ENCODE assay signal across 1 cellular context in genomic region chr2:234291765-234292204, GRCh38.
TF ChIP-seq lines count a peak whose summit lies in the region.

No MANE protein-coding gene starts in this region.

TF ChIP-seq in HepG2, 621 proteins besides CTCF, POLR2A, EP300 and RAD21 (continued from another document):
- TF ChIP-seq ZNF275 (CRISPR knock-in tag; IDR thresholded peaks at IDR 0.05; ENCODE audit: borderline replicate concordance) (no peak), JUN (CRISPR knock-in tag; IDR thresholded peaks at IDR 0.05) (no peak), BHLHE40 (IDR thresholded peaks at IDR 0.05; ENCODE audit: low read length) (peak; percentile 64), NFE2 (CRISPR knock-in tag; IDR thresholded peaks at IDR 0.05) (no peak), ZKSCAN1 (IDR thresholded peaks at IDR 0.05; ENCODE audit: low read length) (no peak), CCAR2 (optimal IDR thresholded peaks at IDR 0.05; ENCODE audit: low read depth, low read length) (no peak), GABPA (IDR thresholded peaks at IDR 0.05; ENCODE audit: low read depth, low read length) (no peak), GABPA (CRISPR knock-in tag; IDR thresholded peaks at IDR 0.05; ENCODE audit: low read depth) (no peak), ZNF839 (CRISPR knock-in tag; IDR thresholded peaks at IDR 0.05; ENCODE audit: borderline replicate concordance) (no peak), NR2F1 (CRISPR knock-in tag; IDR thresholded peaks at IDR 0.05) (no peak), MAFF (IDR thresholded peaks at IDR 0.05; ENCODE audit: low read depth, low read length) (no peak), ZSCAN22 (CRISPR knock-in tag; IDR thresholded peaks at IDR 0.05) (no peak), RFXANK (CRISPR knock-in tag; IDR thresholded peaks at IDR 0.05) (no peak), SALL2 (CRISPR knock-in tag; IDR thresholded peaks at IDR 0.05) (no peak)
- TF ChIP-seq, protein P1, sequence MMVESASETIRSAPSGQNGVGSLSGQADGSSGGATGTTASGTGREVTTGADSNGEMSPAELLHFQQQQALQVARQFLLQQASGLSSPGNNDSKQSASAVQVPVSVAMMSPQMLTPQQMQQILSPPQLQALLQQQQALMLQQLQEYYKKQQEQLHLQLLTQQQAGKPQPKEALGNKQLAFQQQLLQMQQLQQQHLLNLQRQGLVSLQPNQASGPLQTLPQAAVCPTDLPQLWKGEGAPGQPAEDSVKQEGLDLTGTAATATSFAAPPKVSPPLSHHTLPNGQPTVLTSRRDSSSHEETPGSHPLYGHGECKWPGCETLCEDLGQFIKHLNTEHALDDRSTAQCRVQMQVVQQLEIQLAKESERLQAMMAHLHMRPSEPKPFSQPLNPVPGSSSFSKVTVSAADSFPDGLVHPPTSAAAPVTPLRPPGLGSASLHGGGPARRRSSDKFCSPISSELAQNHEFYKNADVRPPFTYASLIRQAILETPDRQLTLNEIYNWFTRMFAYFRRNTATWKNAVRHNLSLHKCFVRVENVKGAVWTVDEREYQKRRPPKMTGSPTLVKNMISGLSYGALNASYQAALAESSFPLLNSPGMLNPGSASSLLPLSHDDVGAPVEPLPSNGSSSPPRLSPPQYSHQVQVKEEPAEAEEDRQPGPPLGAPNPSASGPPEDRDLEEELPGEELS (CRISPR knock-in tag; IDR thresholded peaks at IDR 0.05) = no peak
